In the genomic region with DNA sequence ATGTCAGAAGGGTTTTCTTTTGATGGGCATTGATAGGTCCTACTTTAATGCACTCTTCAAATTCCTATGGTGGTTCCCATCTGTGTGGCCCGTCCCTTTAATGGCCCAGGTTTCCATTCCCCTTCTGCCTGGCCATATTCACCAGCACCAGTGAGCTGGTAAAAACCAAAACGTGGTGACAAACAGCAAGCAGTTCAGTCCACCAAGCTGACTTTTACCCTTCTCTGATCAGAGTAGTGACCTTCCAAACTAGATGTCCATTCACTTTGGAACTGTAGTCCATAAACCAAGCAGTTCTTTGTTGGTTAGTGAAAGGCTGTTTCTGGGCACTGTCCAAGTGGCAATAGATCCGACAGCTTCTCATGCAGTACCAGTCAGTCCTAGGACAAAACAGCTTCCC, we compare ENCODE assay signal across 38 cellular contexts.
"Had no signal": no experiment of that assay in that cellular context is flagged by ENCODE, and none has a peak within 500 bp of the region (broad histone marks: within the 10 kb centered on the region; RNA-seq: fewer than 3 reads in every experiment).

No MANE protein-coding gene starts in this region.

- H3K27ac Mint-ChIP-seq: activated CD4-positive, alpha-beta memory T cell treated with anti-CD3 and anti-CD28 coated beads for 36 hours; activated CD4-positive, alpha-beta T cell treated with anti-CD3 and anti-CD28 coated beads for 36 hours; activated CD4-positive, alpha-beta T cell treated with anti-CD3 and anti-CD28 coated beads, Interleukin-2, amount 10 ng/mL, durations not matched to agents 24 days and 14 days; activated CD8-positive, alpha-beta memory T cell treated with anti-CD3 and anti-CD28 coated beads, Interleukin-2, amount 10 ng/mL, durations not matched to agents 7 days and 5 days; activated CD8-positive, alpha-beta T cell treated with anti-CD3 and anti-CD28 coated beads, Interleukin-2, amount 10 ng/mL, durations not matched to agents 7 days and 5 days; activated naive CD4-positive, alpha-beta T cell treated with anti-CD3 and anti-CD28 coated beads for 36 hours; activated naive CD4-positive, alpha-beta T cell treated with anti-CD3 and anti-CD28 coated beads, Interleukin-2, amount 50 U/mL, for 24 hours; activated naive CD8-positive, alpha-beta T cell treated with anti-CD3 and anti-CD28 coated beads for 36 hours; activated naive CD8-positive, alpha-beta T cell treated with anti-CD3 and anti-CD28 coated beads, Interleukin-2, amount 50 U/mL, for 24 hours; activated T-helper 1 cell treated with anti-CD3 and anti-CD28 coated beads, Interleukin-12 subunit alpha, Interleukin-12 subunit beta, Interleukin-2, Interleukin-4 antibody, amounts not matched to agents 30 ng/mL and 10 ng/mL and 1 ng/mL, durations not matched to agents 14 hours and 24 hours and 36 hours; activated T-helper 2 cell treated with anti-CD3 and anti-CD28 coated beads, Interferon-gamma antibody, Interleukin-2, Interleukin-4, amounts not matched to agents 10 μg/mL and 5 μg/mL and 100 μg/mL, durations not matched to agents 14 hours and 24 hours and 36 hours; dendritic cell treated with granulocyte-macrophage colony-stimulating factor and Interleukin-4, amounts not matched to agents 40 ng/mL and 50 ng/mL, for 4 days; endodermal cell; T-helper 17 cell; T-helper 2 cell treated with Interferon-gamma antibody and Interleukin-4, amounts not matched to agents 5 μg/mL and 100 μg/mL, for 36 hours had no signal

- H3K36me3 ChIP-seq: adrenal gland had no signal

- H3K27ac ChIP-seq: adrenal gland, brain microvascular endothelial cell, coronary artery, dorsolateral prefrontal cortex, esophagus muscularis mucosa, foreskin keratinocyte, WERI-Rb-1 had no signal

- ATAC-seq: activated CD4-positive, alpha-beta T cell treated with anti-CD3 and anti-CD28 coated beads for 36 hours; activated CD8-positive, alpha-beta memory T cell treated with anti-CD3 and anti-CD28 coated beads, Interleukin-2, amount 10 ng/mL, durations not matched to agents 7 days and 5 days; activated CD8-positive, alpha-beta T cell treated with anti-CD3 and anti-CD28 coated beads, Interleukin-2, amount 10 ng/mL, durations not matched to agents 7 days and 5 days; activated naive CD8-positive, alpha-beta T cell treated with anti-CD3 and anti-CD28 coated beads, Interleukin-2, amount 50 U/mL, for 24 hours; foreskin keratinocyte; T-helper 17 cell had no signal

- H3K27me3 ChIP-seq: adrenal gland, brain microvascular endothelial cell, dorsolateral prefrontal cortex, esophagus muscularis mucosa, foreskin keratinocyte, gastrocnemius medialis, heart left ventricle had no signal

- DNase-seq: activated CD4-positive, alpha-beta memory T cell treated with anti-CD3 and anti-CD28 coated beads for 36 hours; activated CD4-positive, alpha-beta T cell treated with anti-CD3 and anti-CD28 coated beads for 36 hours; activated CD4-positive, alpha-beta T cell treated with anti-CD3 and anti-CD28 coated beads, Interleukin-2, amount 10 ng/mL, durations not matched to agents 24 days and 14 days; activated CD4-positive, CD25-positive, alpha-beta regulatory T cell; activated CD4-positive, CD25-positive, alpha-beta regulatory T cell treated with anti-CD3 and anti-CD28 coated beads, Interleukin-2, amount 50 U/mL, for 72 hours; activated CD8-positive, alpha-beta memory T cell treated with anti-CD3 and anti-CD28 coated beads, Interleukin-2, amount 10 ng/mL, durations not matched to agents 7 days and 5 days; activated CD8-positive, alpha-beta memory T cell treated with anti-CD3 and anti-CD28 coated beads, Interleukin-2, amount 50 U/mL, for 4 hours; activated CD8-positive, alpha-beta T cell treated with anti-CD3 and anti-CD28 coated beads, Interleukin-2, amount 10 ng/mL, durations not matched to agents 7 days and 5 days; activated effector memory CD4-positive, alpha-beta T cell treated with anti-CD3 and anti-CD28 coated beads, Interleukin-2, amount 50 U/mL, for 16 hours; activated naive CD4-positive, alpha-beta T cell treated with anti-CD3 and anti-CD28 coated beads for 36 hours; activated naive CD8-positive, alpha-beta T cell treated with anti-CD3 and anti-CD28 coated beads for 36 hours; activated naive CD8-positive, alpha-beta T cell treated with anti-CD3 and anti-CD28 coated beads, Interleukin-2, amount 50 U/mL, for 24 hours; activated T-cell treated with anti-CD3 and anti-CD28 coated beads, Interleukin-2, amount 50 U/mL, for 1 hour; activated T-cell treated with anti-CD3 and anti-CD28 coated beads, Interleukin-2, amount 50 U/mL, for 48 hours; adrenal gland; amygdala; aorta; brain microvascular endothelial cell; caudate nucleus; dorsolateral prefrontal cortex; effector memory CD4-positive, alpha-beta T cell; endodermal cell; foreskin keratinocyte; gastrocnemius medialis; glutamatergic neuron; heart left ventricle; SW 1271; T-helper 1 cell; T-helper 17 cell; T1000; WERI-Rb-1 had no signal

- H3K4me1 ChIP-seq: adrenal gland, foreskin keratinocyte had no signal

- H3K4me1 Mint-ChIP-seq: activated CD4-positive, alpha-beta T cell treated with anti-CD3 and anti-CD28 coated beads for 36 hours; activated naive CD4-positive, alpha-beta T cell treated with anti-CD3 and anti-CD28 coated beads, Interleukin-2, amount 50 U/mL, for 24 hours; activated naive CD8-positive, alpha-beta T cell treated with anti-CD3 and anti-CD28 coated beads, Interleukin-2, amount 50 U/mL, for 24 hours; T-helper 17 cell had no signal

- H3K9me3 ChIP-seq: adrenal gland, esophagus muscularis mucosa, gastrocnemius medialis had no signal

- H3K27me3 Mint-ChIP-seq: activated CD4-positive, alpha-beta memory T cell treated with anti-CD3 and anti-CD28 coated beads for 36 hours; activated CD4-positive, alpha-beta T cell treated with anti-CD3 and anti-CD28 coated beads for 36 hours; activated CD4-positive, alpha-beta T cell treated with anti-CD3 and anti-CD28 coated beads, Interleukin-2, amount 10 ng/mL, durations not matched to agents 24 days and 14 days; activated CD8-positive, alpha-beta memory T cell treated with anti-CD3 and anti-CD28 coated beads, Interleukin-2, amount 10 ng/mL, durations not matched to agents 7 days and 5 days; activated naive CD4-positive, alpha-beta T cell treated with anti-CD3 and anti-CD28 coated beads, Interleukin-2, amount 50 U/mL, for 24 hours; activated naive CD8-positive, alpha-beta T cell treated with anti-CD3 and anti-CD28 coated beads for 36 hours; activated naive CD8-positive, alpha-beta T cell treated with anti-CD3 and anti-CD28 coated beads, Interleukin-2, amount 50 U/mL, for 24 hours; dendritic cell treated with granulocyte-macrophage colony-stimulating factor and Interleukin-4, amounts not matched to agents 40 ng/mL and 50 ng/mL, for 4 days; T-helper 17 cell had no signal

- H3K4me3 ChIP-seq: adrenal gland, coronary artery, dorsolateral prefrontal cortex, esophagus muscularis mucosa, gastrocnemius medialis, heart left ventricle had no signal

- H3K4me3 Mint-ChIP-seq: activated CD4-positive, alpha-beta memory T cell treated with anti-CD3 and anti-CD28 coated beads for 36 hours; activated CD4-positive, alpha-beta T cell treated with anti-CD3 and anti-CD28 coated beads for 36 hours; activated CD4-positive, alpha-beta T cell treated with anti-CD3 and anti-CD28 coated beads, Interleukin-2, amount 10 ng/mL, durations not matched to agents 24 days and 14 days; activated CD8-positive, alpha-beta memory T cell treated with anti-CD3 and anti-CD28 coated beads, Interleukin-2, amount 10 ng/mL, durations not matched to agents 7 days and 5 days; activated CD8-positive, alpha-beta T cell treated with anti-CD3 and anti-CD28 coated beads, Interleukin-2, amount 10 ng/mL, durations not matched to agents 7 days and 5 days; activated naive CD4-positive, alpha-beta T cell treated with anti-CD3 and anti-CD28 coated beads for 36 hours; activated naive CD4-positive, alpha-beta T cell treated with anti-CD3 and anti-CD28 coated beads, Interleukin-2, amount 50 U/mL, for 24 hours; activated naive CD8-positive, alpha-beta T cell treated with anti-CD3 and anti-CD28 coated beads for 36 hours; activated naive CD8-positive, alpha-beta T cell treated with anti-CD3 and anti-CD28 coated beads, Interleukin-2, amount 50 U/mL, for 24 hours; activated T-helper 1 cell treated with anti-CD3 and anti-CD28 coated beads, Interleukin-12 subunit alpha, Interleukin-12 subunit beta, Interleukin-2, Interleukin-4 antibody, amounts not matched to agents 30 ng/mL and 10 ng/mL and 1 ng/mL, durations not matched to agents 14 hours and 24 hours and 36 hours; dendritic cell treated with granulocyte-macrophage colony-stimulating factor and Interleukin-4, amounts not matched to agents 40 ng/mL and 50 ng/mL, for 4 days; endodermal cell; T-helper 17 cell; T-helper 2 cell treated with Interferon-gamma antibody and Interleukin-4, amounts not matched to agents 5 μg/mL and 100 μg/mL, for 36 hours had no signal
